ENCODE assay signal across 10 cellular contexts in genomic region chr19:48854103-48854502, GRCh38. TPM values are rescaled to one million over a fixed set of nuclear protein-coding genes. Genes with fewer than 3 reads are reported as not detected.
"Had no signal": no experiment of that assay in that cellular context is flagged by ENCODE, and none has a peak within 500 bp of the region (broad histone marks: within the 10 kb centered on the region; RNA-seq: fewer than 3 reads in every experiment).

No MANE protein-coding gene starts in this region.

- H3K9ac ChIP-seq: GM23248 had no signal

- H2AFZ ChIP-seq: GM23248 had no signal

- H3K9me3 ChIP-seq: HAP-1 had no signal

- H3K36me3 ChIP-seq: HAP-1 had no signal

- H3K27ac ChIP-seq: GM23248, HL-60 had no signal

- DNase-seq: GM23248, GOT3, HFFc6, KG1 had no signal

- H3K4me1 ChIP-seq: HAP-1 had no signal

- H3K4me3 ChIP-seq: GM23248, HAP-1 had no signal

RNA-seq across cellular contexts. Expression of gene HSD17B14, which starts 17.8 kb away (rescaled TPM):
- total RNA-seq: H4, HT1080 had no signal

RNA-seq across cellular contexts. Expression of gene TULP2, which starts 44.4 kb away (rescaled TPM):
- total RNA-seq: GM23248, H4, HepG2, HT1080 had no signal
- polyA plus RNA-seq: GM23248, IgD-negative memory B cell had no signal
